ENCODE assay signal across 1 cellular context in the genomic region with DNA sequence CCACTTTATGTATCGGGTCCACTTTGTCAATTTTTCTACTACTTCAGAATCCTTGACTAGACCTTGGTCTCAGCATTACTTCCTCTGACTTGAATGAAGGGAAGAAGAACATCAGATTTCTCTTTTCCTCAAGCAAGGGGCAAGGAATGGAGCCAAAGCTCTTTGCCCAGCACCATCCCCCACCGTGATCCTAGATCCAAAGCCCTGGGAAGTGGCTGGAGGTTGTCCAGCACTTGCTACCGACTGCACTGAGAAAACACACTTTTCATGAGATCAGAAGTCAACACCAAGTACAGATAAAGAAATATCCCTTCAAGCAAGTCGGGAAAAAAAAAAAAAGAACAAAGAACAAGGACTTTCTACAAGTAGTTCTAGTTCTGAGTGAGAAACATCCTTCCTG.
TF ChIP-seq lines count a peak whose summit lies in the region.

No MANE protein-coding gene starts in this region.

TF ChIP-seq in liver, 16 proteins besides CTCF, POLR2A, EP300 and RAD21 (continued from another document):
- TF ChIP-seq, protein P1, sequence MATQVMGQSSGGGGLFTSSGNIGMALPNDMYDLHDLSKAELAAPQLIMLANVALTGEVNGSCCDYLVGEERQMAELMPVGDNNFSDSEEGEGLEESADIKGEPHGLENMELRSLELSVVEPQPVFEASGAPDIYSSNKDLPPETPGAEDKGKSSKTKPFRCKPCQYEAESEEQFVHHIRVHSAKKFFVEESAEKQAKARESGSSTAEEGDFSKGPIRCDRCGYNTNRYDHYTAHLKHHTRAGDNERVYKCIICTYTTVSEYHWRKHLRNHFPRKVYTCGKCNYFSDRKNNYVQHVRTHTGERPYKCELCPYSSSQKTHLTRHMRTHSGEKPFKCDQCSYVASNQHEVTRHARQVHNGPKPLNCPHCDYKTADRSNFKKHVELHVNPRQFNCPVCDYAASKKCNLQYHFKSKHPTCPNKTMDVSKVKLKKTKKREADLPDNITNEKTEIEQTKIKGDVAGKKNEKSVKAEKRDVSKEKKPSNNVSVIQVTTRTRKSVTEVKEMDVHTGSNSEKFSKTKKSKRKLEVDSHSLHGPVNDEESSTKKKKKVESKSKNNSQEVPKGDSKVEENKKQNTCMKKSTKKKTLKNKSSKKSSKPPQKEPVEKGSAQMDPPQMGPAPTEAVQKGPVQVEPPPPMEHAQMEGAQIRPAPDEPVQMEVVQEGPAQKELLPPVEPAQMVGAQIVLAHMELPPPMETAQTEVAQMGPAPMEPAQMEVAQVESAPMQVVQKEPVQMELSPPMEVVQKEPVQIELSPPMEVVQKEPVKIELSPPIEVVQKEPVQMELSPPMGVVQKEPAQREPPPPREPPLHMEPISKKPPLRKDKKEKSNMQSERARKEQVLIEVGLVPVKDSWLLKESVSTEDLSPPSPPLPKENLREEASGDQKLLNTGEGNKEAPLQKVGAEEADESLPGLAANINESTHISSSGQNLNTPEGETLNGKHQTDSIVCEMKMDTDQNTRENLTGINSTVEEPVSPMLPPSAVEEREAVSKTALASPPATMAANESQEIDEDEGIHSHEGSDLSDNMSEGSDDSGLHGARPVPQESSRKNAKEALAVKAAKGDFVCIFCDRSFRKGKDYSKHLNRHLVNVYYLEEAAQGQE (IDR thresholded peaks at IDR 0.05): no peak
- TF ChIP-seq EGR1 (IDR thresholded peaks at IDR 0.05; ENCODE audit: low read depth in 2 of 2) (no peak), SP1 (IDR thresholded peaks at IDR 0.05) (no peak), HNF4G (IDR thresholded peaks at IDR 0.05) (no peak), NR2F2 (IDR thresholded peaks at IDR 0.05) (no peak), FOXA2 (IDR thresholded peaks at IDR 0.05) (no peak)
- TF ChIP-seq, protein P2, sequence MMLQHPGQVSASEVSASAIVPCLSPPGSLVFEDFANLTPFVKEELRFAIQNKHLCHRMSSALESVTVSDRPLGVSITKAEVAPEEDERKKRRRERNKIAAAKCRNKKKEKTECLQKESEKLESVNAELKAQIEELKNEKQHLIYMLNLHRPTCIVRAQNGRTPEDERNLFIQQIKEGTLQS (IDR thresholded peaks at IDR 0.05): no peak
- TF ChIP-seq, protein P3, sequence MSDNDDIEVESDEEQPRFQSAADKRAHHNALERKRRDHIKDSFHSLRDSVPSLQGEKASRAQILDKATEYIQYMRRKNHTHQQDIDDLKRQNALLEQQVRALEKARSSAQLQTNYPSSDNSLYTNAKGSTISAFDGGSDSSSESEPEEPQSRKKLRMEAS (IDR thresholded peaks at IDR 0.05): no peak
